ENCODE assay signal across 24 cellular contexts in the genomic region with DNA sequence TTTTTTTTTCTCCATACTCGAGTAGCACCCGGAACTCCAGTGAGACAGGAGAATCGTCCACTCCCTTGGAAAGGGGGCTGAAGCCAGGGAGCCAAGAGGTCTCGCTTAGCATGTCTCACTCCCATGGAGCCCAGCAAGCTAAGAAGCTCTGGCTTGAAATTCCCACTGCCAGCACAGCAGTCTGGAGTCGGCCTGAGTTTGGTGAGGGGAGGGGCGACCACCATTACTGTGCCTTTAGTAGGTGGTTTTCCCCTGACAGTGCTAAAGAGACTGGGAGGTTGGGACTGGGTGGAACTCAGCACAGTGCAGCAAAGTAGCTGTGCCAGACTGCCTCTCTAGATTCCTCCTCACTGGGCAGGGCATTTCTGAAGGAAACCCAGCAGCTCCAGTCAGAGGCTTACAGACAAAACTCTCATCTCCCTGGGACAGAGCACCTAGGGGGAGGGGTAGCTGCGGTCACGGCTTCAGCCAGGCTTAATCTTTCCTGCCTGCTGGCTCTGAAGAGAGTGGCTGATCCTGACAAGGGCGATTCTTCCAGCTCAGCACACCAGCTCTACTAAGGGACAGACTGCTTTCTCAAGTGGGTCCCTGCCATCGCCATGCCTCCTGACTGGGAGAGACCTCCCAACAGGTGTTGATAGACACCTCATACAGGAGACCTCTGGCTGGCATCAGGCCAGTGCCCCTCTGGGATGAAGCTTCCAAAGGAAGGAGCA.
DNase-seq lines count a peak whose midpoint lies in the region; ATAC-seq and TF ChIP-seq lines count a peak whose summit lies in the region.
"Had no signal": no experiment of that assay in that cellular context is flagged by ENCODE, and none has a peak within 500 bp of the region (broad histone marks: within the 10 kb centered on the region; RNA-seq: fewer than 3 reads in every experiment).

No MANE protein-coding gene starts in this region.

- 37% methylated on average over 10 of the region's 10 CpGs for WGBS in smooth muscle cell (ENCODE audit: low lambda C conversion rate)

- intact Hi-C loops in left cardiac atrium (cut with DNase I): no loop called here

- H3K36me3 Mint-ChIP-seq in natural killer cell treated with Interleukin-12 subunit alpha and Interleukin-12 subunit beta and Interleukin-15 and Interleukin-18, amount 100 ng/mL, for 72 hours: peaks cover 25% of the 10 kb centered on the region

- no peaks in the 10 kb centered on the region for H3K36me3 ChIP-seq in right atrium auricular region
- no peaks in the 10 kb centered on the region for H3K36me3 ChIP-seq in smooth muscle cell (ENCODE audit: low read depth)
- H3K36me3 ChIP-seq: esophagus muscularis mucosa, ovary, sigmoid colon had no signal

- H3F3A ChIP-seq in smooth muscle cell (ENCODE audit: low read depth): no peaks in the 10 kb centered on the region

- no peak for TF ChIP-seq CTCF in right atrium auricular region (IDR thresholded peaks at IDR 0.05)
- no peak for TF ChIP-seq CTCF in smooth muscle cell (IDR thresholded peaks at IDR 0.05; ENCODE audit: borderline replicate concordance, insufficient read depth, poor library complexity, severe bottlenecking)

- H3K9ac ChIP-seq in smooth muscle cell (ENCODE audit: low read depth): no peak overlapping the region

- H3K27me3 ChIP-seq in right atrium auricular region (no peaks in the 10 kb centered on the region), smooth muscle cell (ENCODE audit: low read depth) (no peaks in the 10 kb centered on the region)
- H3K27me3 ChIP-seq: esophagus muscularis mucosa, ovary, sigmoid colon had no signal

- ATAC-seq in left cardiac atrium: peak; percentile 69 to 70
- ATAC-seq in natural killer cell treated with Interleukin-12 subunit alpha and Interleukin-12 subunit beta and Interleukin-15 and Interleukin-18, amount 100 ng/mL, for 72 hours: no peak
- ATAC-seq in HG03196 (IDR thresholded peaks at IDR 0.05; ENCODE audit: unreplicated experiment): no peak
- ATAC-seq: K562, PC-3 had no signal

- peaks cover 17% of the 10 kb centered on the region for H3K9me3 Mint-ChIP-seq in natural killer cell treated with Interleukin-12 subunit alpha and Interleukin-12 subunit beta and Interleukin-15 and Interleukin-18, amount 100 ng/mL, for 72 hours

- no peak overlapping the region for H3K27ac ChIP-seq in right atrium auricular region
- peak overlapping the region; percentile 48 for H3K27ac ChIP-seq in smooth muscle cell (ENCODE audit: low read depth)
- H3K27ac ChIP-seq: esophagus muscularis mucosa, ovary, sigmoid colon had no signal

- no peak overlapping the region for H3K27ac Mint-ChIP-seq in natural killer cell treated with Interleukin-12 subunit alpha and Interleukin-12 subunit beta and Interleukin-15 and Interleukin-18, amount 100 ng/mL, for 72 hours
- H3K27ac Mint-ChIP-seq: activated B cell treated with CpG ODN at 0.5 μM for 24 hours; activated CD4-positive, alpha-beta memory T cell treated with anti-CD3 and anti-CD28 coated beads, Interleukin-2, amount 10 ng/mL, durations not matched to agents 7 days and 5 days; B cell had no signal

- H3K4me1 ChIP-seq in right atrium auricular region (no peaks in the 10 kb centered on the region), smooth muscle cell (ENCODE audit: low read depth) (peaks cover 16% of the 10 kb centered on the region)
- H3K4me1 ChIP-seq: esophagus muscularis mucosa, sigmoid colon had no signal

- peak overlapping the region; percentile 32 for H2AFZ ChIP-seq in smooth muscle cell (ENCODE audit: low read depth)

- peak overlapping the region; percentile 53 for H3K4me2 ChIP-seq in smooth muscle cell

- H3K9me3 ChIP-seq in right atrium auricular region: peaks cover 0 to 10% of the 10 kb centered on the region in 2 donors
- no peaks in the 10 kb centered on the region for H3K9me3 ChIP-seq in smooth muscle cell (replicated peaks; ENCODE audit: low read depth)
- H3K9me3 ChIP-seq: ovary had no signal

- H3K27me3 Mint-ChIP-seq in natural killer cell treated with Interleukin-12 subunit alpha and Interleukin-12 subunit beta and Interleukin-15 and Interleukin-18, amount 100 ng/mL, for 72 hours: peaks cover 6 to 7% of the 10 kb centered on the region in 2 donors
- H3K27me3 Mint-ChIP-seq: activated B cell treated with CpG ODN at 0.5 μM for 24 hours; activated CD4-positive, alpha-beta memory T cell treated with anti-CD3 and anti-CD28 coated beads, Interleukin-2, amount 10 ng/mL, durations not matched to agents 7 days and 5 days; B cell had no signal

- H3K4me3 ChIP-seq in right atrium auricular region (no peak overlapping the region), smooth muscle cell (no peak overlapping the region)
- H3K4me3 ChIP-seq: esophagus muscularis mucosa, K562, ovary, sigmoid colon had no signal

- H3K4me1 Mint-ChIP-seq in natural killer cell treated with Interleukin-12 subunit alpha and Interleukin-12 subunit beta and Interleukin-15 and Interleukin-18, amount 100 ng/mL, for 72 hours (ENCODE audit: low read depth in 2 of 2): no peaks in the 10 kb centered on the region
- H3K4me1 Mint-ChIP-seq: activated B cell treated with CpG ODN at 0.5 μM for 24 hours; activated CD4-positive, alpha-beta memory T cell treated with anti-CD3 and anti-CD28 coated beads, Interleukin-2, amount 10 ng/mL, durations not matched to agents 7 days and 5 days; B cell; naive B cell had no signal

- H4K20me1 ChIP-seq in smooth muscle cell (ENCODE audit: low read depth): no peaks in the 10 kb centered on the region

- DNase-seq in left cardiac atrium: no peak
- DNase-seq in right atrium auricular region (ENCODE audit: low spot score): no peak
- peak; percentile 52 for DNase-seq in astrocyte of the hippocampus (ENCODE audit: low read depth, low spot score)
- peak; percentile 75 for DNase-seq in islet precursor cell
- peak; percentile 8 for DNase-seq in smooth muscle cell (lab: John Stamatoyannopoulos, UW; ENCODE audit: unreplicated experiment)
- DNase-seq in natural killer cell treated with Interleukin-12 subunit alpha and Interleukin-12 subunit beta and Interleukin-15 and Interleukin-18, amount 100 ng/mL, for 72 hours (ENCODE audit: low spot score): no peak
- no peak for DNase-seq in GF-D8 (lab: John Stamatoyannopoulos, UW)
- DNase-seq: activated B cell treated with CpG ODN at 0.5 μM for 24 hours; activated CD4-positive, alpha-beta memory T cell treated with anti-CD3 and anti-CD28 coated beads, Interleukin-2, amount 10 ng/mL, durations not matched to agents 7 days and 5 days; activated naive CD4-positive, alpha-beta T cell; amniotic stem cell; DND-41; effector CD8-positive, alpha-beta T cell; head of caudate nucleus; naive B cell; NCI-H748 treated with DMSO at 0.1 percent for 48 hours; PC-3; sigmoid colon; T-helper 2 cell had no signal

- H3K79me2 ChIP-seq in smooth muscle cell (ENCODE audit: low read depth): no peaks in the 10 kb centered on the region

- no peak overlapping the region for H3K4me3 Mint-ChIP-seq in natural killer cell treated with Interleukin-12 subunit alpha and Interleukin-12 subunit beta and Interleukin-15 and Interleukin-18, amount 100 ng/mL, for 72 hours
- H3K4me3 Mint-ChIP-seq: activated B cell treated with CpG ODN at 0.5 μM for 24 hours; activated CD4-positive, alpha-beta memory T cell treated with anti-CD3 and anti-CD28 coated beads, Interleukin-2, amount 10 ng/mL, durations not matched to agents 7 days and 5 days; B cell; naive B cell had no signal

Comparison
In these comparisons a context has a peak if more than half of its experiments do, and no peak if none do; other contexts are left out.
1. ATAC-seq: peak in left cardiac atrium (2 of 2); none in natural killer cell treated with Interleukin-12 subunit alpha and Interleukin-12 subunit beta and Interleukin-15 and Interleukin-18, amount 100 ng/mL, for 72 hours (0 of 2) and HG03196 (single experiment).
2. DNase-seq: peak in astrocyte of the hippocampus (single experiment), islet precursor cell (single experiment) and smooth muscle cell (single experiment); none in left cardiac atrium (single experiment), right atrium auricular region (single experiment), natural killer cell treated with Interleukin-12 subunit alpha and Interleukin-12 subunit beta and Interleukin-15 and Interleukin-18, amount 100 ng/mL, for 72 hours (single experiment) and GF-D8 (single experiment).